In genomic region chr21:42387843-42388242, GRCh38 we compare ENCODE assay signal across 19 cellular contexts. TPM values are rescaled to one million over a fixed set of nuclear protein-coding genes. Genes with fewer than 3 reads are reported as not detected.
DNase-seq lines count a peak whose midpoint lies in the region; ATAC-seq and TF ChIP-seq lines count a peak whose summit lies in the region.
"Had no signal": no experiment of that assay in that cellular context is flagged by ENCODE, and none has a peak within 500 bp of the region (broad histone marks: within the 10 kb centered on the region; RNA-seq: fewer than 3 reads in every experiment).

No MANE protein-coding gene starts in this region.

- peaks cover 14% of the 10 kb centered on the region for H3K4me1 Mint-ChIP-seq in glutamatergic neuron (ENCODE audit: low read depth, unreplicated experiment)

- no TSS peak for BruUV-seq in mammary epithelial cell (replicated peaks; lab: Mats Ljungman, UMichigan)

- intact Hi-C loops in spleen (cut with DNase I; ENCODE audit: low total_unique reads) (loop anchor here (10.0 kb wide), 1 partner anchor 57 kb away; no protein-coding TSS in a partner anchor), mammary epithelial cell (cut with micrococcal nuclease) (no loop called here)

- H4K20me1 ChIP-seq in MM.1S (ENCODE audit: insufficient read depth, low read length) (no peaks in the 10 kb centered on the region), mammary epithelial cell (ENCODE audit: insufficient read depth, low read length) (no peaks in the 10 kb centered on the region)

- H3K4me3 ChIP-seq in MM.1S (ENCODE audit: low read length): no peak overlapping the region
- H3K4me3 ChIP-seq in spleen: no peak overlapping the region
- H3K4me3 ChIP-seq in mammary epithelial cell (replicated peaks in 1 of 3; ENCODE audit: insufficient read depth in 1 of 3, low read depth in 2 of 3, low read length in 3 of 3): no peak overlapping the region
- H3K4me3 ChIP-seq: GM23338, SJSA1 had no signal

- peaks cover 6% of the 10 kb centered on the region; the same call in 1 of the 2 replicates for H3F3A ChIP-seq in MM.1S (ENCODE audit: insufficient read depth, low read length)

- CTCF ChIA-PET in mammary epithelial cell (lab: Charles Lee; ENCODE audit: low non-redundant PET): no interaction called here

- ATAC-seq in HG02884 (IDR thresholded peaks at IDR 0.05; ENCODE audit: unreplicated experiment): no peak
- ATAC-seq: GM23338, HCT116, HepG2 had no signal

- H2AFZ ChIP-seq in MM.1S (ENCODE audit: low read length) (no peak overlapping the region), mammary epithelial cell (ENCODE audit: low read depth, low read length) (no peak overlapping the region)

- H3K27me3 ChIP-seq in MM.1S (replicated peaks; ENCODE audit: insufficient read depth, low read length) (peaks cover 87% of the 10 kb centered on the region), spleen (replicated peaks in 1 of 7) (peaks cover 0 to 5% (median 0%) of the 10 kb centered on the region in 7 donors), mammary epithelial cell (ENCODE audit: insufficient read depth, low read length) (no peaks in the 10 kb centered on the region)
- H3K27me3 ChIP-seq: SJSA1 had no signal

- H3K79me2 ChIP-seq in MM.1S (ENCODE audit: low read length): no peaks in the 10 kb centered on the region
- H3K79me2 ChIP-seq in mammary epithelial cell (ENCODE audit: insufficient read depth, low read length): no peaks in the 10 kb centered on the region

- dilution Hi-C loops in mammary epithelial cell (cut with HindIII; ENCODE audit: low sequenced_read_pairs): no loop called here

- H3K9me2 ChIP-seq in MM.1S (replicated peaks; ENCODE audit: insufficient read depth, low read length): no peaks in the 10 kb centered on the region

- peaks cover 6% of the 10 kb centered on the region for H3K9me3 Mint-ChIP-seq in glutamatergic neuron (ENCODE audit: unreplicated experiment)

- H3K36me3 Mint-ChIP-seq in glutamatergic neuron (ENCODE audit: unreplicated experiment): peaks cover 10% of the 10 kb centered on the region

- H3K4me2 ChIP-seq in MM.1S (ENCODE audit: low read depth, low read length) (peak overlapping the region; percentile 8; the same call in 1 of the 2 replicates), mammary epithelial cell (ENCODE audit: insufficient read depth, low read depth, low read length) (no peak overlapping the region)
- H3K4me2 ChIP-seq: GM23338 had no signal

- peaks cover 1% of the 10 kb centered on the region for H3K27me3 Mint-ChIP-seq in glutamatergic neuron (ENCODE audit: unreplicated experiment)

- no peak overlapping the region for H3K4me3 Mint-ChIP-seq in glutamatergic neuron (ENCODE audit: unreplicated experiment)
- H3K4me3 Mint-ChIP-seq: GM23338 had no signal

- H3K27ac ChIP-seq in MM.1S (ENCODE audit: low read length) (no peak overlapping the region), spleen (no peak overlapping the region), mammary epithelial cell (ENCODE audit: insufficient read depth, low read depth, low read length) (no peak overlapping the region)
- H3K27ac ChIP-seq: 22Rv1, SJSA1 had no signal

- WGBS in spleen, 5 donors: 80 to 90% (median 86%) methylated on average over 4 of the region's 4 CpGs
- WGBS in mammary epithelial cell (ENCODE audit: low coverage, missing lambda C conversion rate): 92% methylated on average over 4 of the region's 4 CpGs

- H3K9me3 ChIP-seq in MM.1S (replicated peaks; ENCODE audit: insufficient read depth, low read length) (no peaks in the 10 kb centered on the region), spleen (peaks cover 0 to 5% (median 0%) of the 10 kb centered on the region in 8 donors), mammary epithelial cell (replicated peaks; ENCODE audit: insufficient read depth, low read length) (no peaks in the 10 kb centered on the region)
- H3K9me3 ChIP-seq: SJSA1 had no signal

- no peak overlapping the region for H3K27ac Mint-ChIP-seq in glutamatergic neuron (ENCODE audit: unreplicated experiment)
- H3K27ac Mint-ChIP-seq: GM23338 had no signal

- no peak for TF ChIP-seq POLR2A in spleen (IDR thresholded peaks at IDR 0.05)

- DNase-seq in NCI-H146 (lab: John Stamatoyannopoulos, UW) (peak; percentile 2), NCI-H146 treated with DMSO at 0.1 percent for 48 hours (lab: John Stamatoyannopoulos, UW; ENCODE audit: unreplicated experiment) (no peak), MM.1S (no peak), glutamatergic neuron (peak; percentile 2), spleen (peak; percentile 7), mammary epithelial cell (no peak), NCI-H2227 treated with DMSO at 0.1 percent for 48 hours (lab: John Stamatoyannopoulos, UW) (no peak)
- DNase-seq: AML-193, DMS 273 treated with DMSO at 0.1 percent for 48 hours, KBM-7, NCI-H1930, NCI-H345, NCI-H524 treated with DMSO at 0.1 percent for 48 hours had no signal

- in situ Hi-C loops in mammary epithelial cell (cut with MboI; ENCODE audit: low sequenced_read_pairs in 2 of 2): no loop called here

- TF ChIP-seq CTCF in MM.1S (IDR thresholded peaks at IDR 0.05; ENCODE audit: low read length): no peak
- no peak for TF ChIP-seq CTCF in glutamatergic neuron (IDR thresholded peaks at IDR 0.05; ENCODE audit: partially characterized antibody, unreplicated experiment)
- TF ChIP-seq CTCF in spleen (IDR thresholded peaks at IDR 0.05 in 8 of 11, conservative IDR thresholded peaks at IDR 0.05 in 3 of 11): no peak
- TF ChIP-seq CTCF in mammary epithelial cell (conservative IDR thresholded peaks at IDR 0.05 in 1 of 2, IDR thresholded peaks at IDR 0.05 in 1 of 2; ENCODE audit: extremely low read depth in 1 of 2, insufficient read depth in 1 of 2, low read depth in 1 of 2, low read length in 2 of 2): no peak

- no peaks in the 10 kb centered on the region for H3K36me3 ChIP-seq in MM.1S (replicated peaks; ENCODE audit: insufficient read depth, low read length)
- no peaks in the 10 kb centered on the region for H3K36me3 ChIP-seq in spleen
- H3K36me3 ChIP-seq in mammary epithelial cell (ENCODE audit: insufficient read depth, low read length): no peaks in the 10 kb centered on the region
- H3K36me3 ChIP-seq: SJSA1 had no signal

- no peak overlapping the region for H3K9ac ChIP-seq in MM.1S (ENCODE audit: low read length)
- H3K9ac ChIP-seq in mammary epithelial cell (ENCODE audit: insufficient read depth, low read length): no peak overlapping the region

- H3K4me1 ChIP-seq in MM.1S (ENCODE audit: low read length): peaks cover 20% of the 10 kb centered on the region
- peaks cover 0 to 61% (median 12%) of the 10 kb centered on the region in 6 donors for H3K4me1 ChIP-seq in spleen
- no peaks in the 10 kb centered on the region for H3K4me1 ChIP-seq in mammary epithelial cell (ENCODE audit: insufficient read depth, low read length)

RNA-seq across cellular contexts. Expression of gene TMPRSS3, which starts 8.0 kb away (rescaled TPM):
- total RNA-seq in glutamatergic neuron (ENCODE audit: unreplicated experiment) (0.71 TPM), spleen (1 to 10 TPM in 2 of 7 donors, under 1 TPM in 4, not detected in 1; 0.51 to 6.0 (median 0.78) TPM), mammary epithelial cell (1 to 10 TPM in 1 of 2 donors, not detected in 1; 2.8 TPM)
- polyA plus RNA-seq in spleen (under 1 TPM; 0.22 to 0.32 (median 0.24) TPM), mammary epithelial cell (not detected)
- not detected for polyA minus RNA-seq in mammary epithelial cell
- polyA plus RNA-seq: GM23338 had no signal

RNA-seq across cellular contexts. Expression of gene UBASH3A, which starts 15.9 kb away (rescaled TPM):
- total RNA-seq in glutamatergic neuron (ENCODE audit: unreplicated experiment) (not detected), spleen (10 to 100 TPM in 5 of 7 donors, 1 to 10 TPM in 2; 7.2 to 16.3 (median 11.4) TPM), mammary epithelial cell (not detected)
- polyA plus RNA-seq in spleen (1 to 10 TPM; 2.6 to 4.2 (median 3.3) TPM), mammary epithelial cell (not detected)
- polyA minus RNA-seq in mammary epithelial cell: not detected
- total RNA-seq: GM23338, HepG2, SJSA1 had no signal
- polyA plus RNA-seq: GM23338, HepG2 had no signal

RNA-seq across cellular contexts. Expression of gene TFF1, which starts 21.5 kb away (rescaled TPM):
- total RNA-seq in glutamatergic neuron (ENCODE audit: unreplicated experiment): not detected
- not detected for total RNA-seq in spleen
- polyA plus RNA-seq in spleen: not detected
- total RNA-seq in mammary epithelial cell: not detected
- not detected for polyA plus RNA-seq in mammary epithelial cell
- not detected for polyA minus RNA-seq in mammary epithelial cell
- total RNA-seq: GM23338, SJSA1 had no signal
- polyA plus RNA-seq: GM23338 had no signal

RNA-seq across cellular contexts. Expression of gene TFF2, which starts 37.0 kb away (rescaled TPM):
- total RNA-seq in glutamatergic neuron (ENCODE audit: unreplicated experiment): not detected
- total RNA-seq in spleen: not detected
- under 1 TPM in 1 of 3 donors, not detected in 2; 0.14 TPM for polyA plus RNA-seq in spleen
- total RNA-seq in mammary epithelial cell: not detected
- polyA plus RNA-seq in mammary epithelial cell: not detected
- not detected for polyA minus RNA-seq in mammary epithelial cell
- total RNA-seq: GM23338, HepG2, SJSA1 had no signal
- polyA plus RNA-seq: GM23338 had no signal

Comparison
In these comparisons a context has a peak if more than half of its experiments do, and no peak if none do; other contexts are left out.
1. DNase-seq: peak in NCI-H146 (single experiment), glutamatergic neuron (single experiment) and spleen (single experiment); none in NCI-H146 treated with DMSO at 0.1 percent for 48 hours (single experiment), MM.1S (single experiment), mammary epithelial cell (single experiment) and NCI-H2227 treated with DMSO at 0.1 percent for 48 hours (single experiment).